Comparison of ENCODE assay signal across 8 cellular contexts in genomic region chr7:5665106-5666025, GRCh38.
DNase-seq lines count a peak whose midpoint lies in the region; ATAC-seq, FAIRE-seq and TF ChIP-seq lines count a peak whose summit lies in the region.

No MANE protein-coding gene starts in this region.

- H3K4me3 ChIP-seq in A549, result no peak overlapping the region
- H3K4me3 ChIP-seq in body of pancreas, result no peak overlapping the region

- TF ChIP-seq CTCF in A549 (IDR thresholded peaks at IDR 0.05) (peak; percentile 92), body of pancreas (IDR thresholded peaks at IDR 0.05) (peak; percentile 60 to 85 (median 80))

- H3K27me3 ChIP-seq in body of pancreas, result no peaks in the 10 kb centered on the region

- CTCF ChIA-PET in A549 (lab: Yijun Ruan, JAX), result interaction anchor here (0.5 to 11.6 kb wide), 54 partner anchors 11 to 553 kb away, joined by 3 to 190 read pairs (median 8); no protein-coding TSS in a partner anchor

- peaks cover 0 to 2% of the 10 kb centered on the region in 2 donors for H3K36me3 ChIP-seq in body of pancreas (replicated peaks in 1 of 2; ENCODE audit: insufficient read depth in 1 of 2, low read depth in 2 of 2)

- intact Hi-C loops in body of pancreas (cut with DNase I), result no loop called here

- peak; percentile 92 to 93 for TF ChIP-seq RAD21 in A549 (conservative IDR thresholded peaks at IDR 0.05 in 1 of 2, IDR thresholded peaks at IDR 0.05 in 1 of 2)

- WGBS in A549 (ENCODE audit: missing lambda C conversion rate), result 68% methylated on average over 18 of the region's 18 CpGs
- 69 to 71% methylated on average over 18 of the region's 18 CpGs for WGBS in body of pancreas, 2 donors

- H3K9me3 ChIP-seq in A549 (no peaks in the 10 kb centered on the region), body of pancreas (no peaks in the 10 kb centered on the region)

- H3K4me1 ChIP-seq in A549, result peaks cover 4% of the 10 kb centered on the region; the same call in 1 of the 3 replicates
- H3K4me1 ChIP-seq in body of pancreas, result peaks cover 8% of the 10 kb centered on the region

- TF ChIP-seq POLR2A in A549 (IDR thresholded peaks at IDR 0.05; ENCODE audit: low read length), result no peak
- TF ChIP-seq POLR2A in body of pancreas (IDR thresholded peaks at IDR 0.05), result no peak

- TF ChIP-seq EP300 in A549 (IDR thresholded peaks at IDR 0.05), result no peak

- FAIRE-seq in A549 (lab: Jason Lieb, UNC) (no peak), GM18507 (lab: Jason Lieb, UNC) (peak; percentile 70)

- peak; percentile 62 to 79 for DNase-seq in A549 (ENCODE audit: low read depth in 1 of 2, low spot score in 1 of 2)
- DNase-seq in GM18507 (ENCODE audit: extremely low spot score, insufficient read length, low read depth), result no peak
- DNase-seq in NCI-H2081 (lab: John Stamatoyannopoulos, UW), result peak; percentile 80 to 82
- DNase-seq in T1000 (lab: John Stamatoyannopoulos, UW), result peak; percentile 63
- peak; percentile 69 to 79 (median 76) for DNase-seq in body of pancreas
- DNase-seq in iPS-NIHi11 (ENCODE audit: low spot score), result peak; percentile 80
- DNase-seq in smooth muscle cell of the brain vasculature (ENCODE audit: low read depth, low spot score), result peak; percentile 75

- peak; percentile 93 to 95 for ATAC-seq in A549
- ATAC-seq in body of pancreas, result peak; percentile 79
- no peak for ATAC-seq in GM18858 (IDR thresholded peaks at IDR 0.05; ENCODE audit: unreplicated experiment)

- H3K4me2 ChIP-seq in A549, result no peak overlapping the region

- H3K27ac ChIP-seq in A549 (no peak overlapping the region), body of pancreas (no peak overlapping the region)

- POLR2A ChIA-PET in A549 (lab: Yijun Ruan, JAX), result interaction anchor here (0.8 kb wide), 1 partner anchor 139 kb away, joined by 3 read pairs; no protein-coding TSS in a partner anchor

TF ChIP-seq in A549, 52 proteins besides CTCF, POLR2A, EP300 and RAD21:
- TF ChIP-seq HOXA7 (CRISPR knock-in tag; IDR thresholded peaks at IDR 0.05), result no peak
- TF ChIP-seq SMC3 (IDR thresholded peaks at IDR 0.05), result peak; percentile 84
